In genomic region chr18:57802869-57803118, GRCh38 we compare ENCODE assay signal across 1 cellular context.
TF ChIP-seq lines count a peak whose summit lies in the region.

No MANE protein-coding gene starts in this region.

TF ChIP-seq in H1, 55 proteins besides CTCF, POLR2A, EP300 and RAD21 (continued from another document):
- TF ChIP-seq KDM4A (IDR thresholded peaks at IDR 0.05; ENCODE audit: low read depth, low read length, severe bottlenecking) (peak; percentile 12), BCL11A (IDR thresholded peaks at IDR 0.05; ENCODE audit: low read depth in 2 of 2, low read length in 2 of 2) (no peak), CBX5 (IDR thresholded peaks at IDR 0.05; ENCODE audit: low read depth, low read length) (no peak)
